In genomic region chr13:30453727-30454126, GRCh38 we compare ENCODE assay signal across 1 cellular context.
TF ChIP-seq lines count a peak whose summit lies in the region.

No MANE protein-coding gene starts in this region.

TF ChIP-seq in HepG2, 621 proteins besides CTCF, POLR2A, EP300 and RAD21:
- TF ChIP-seq MIER3 (CRISPR knock-in tag; IDR thresholded peaks at IDR 0.05; ENCODE audit: borderline replicate concordance), result no peak
- TF ChIP-seq ZNF564 (CRISPR knock-in tag; IDR thresholded peaks at IDR 0.05), result no peak
- no peak for TF ChIP-seq ZNF460 (CRISPR knock-in tag; IDR thresholded peaks at IDR 0.05; ENCODE audit: borderline replicate concordance)
- no peak for TF ChIP-seq NCOA5 (CRISPR knock-in tag; IDR thresholded peaks at IDR 0.05)
- TF ChIP-seq NKX3-1 (CRISPR knock-in tag; IDR thresholded peaks at IDR 0.05), result no peak
